ENCODE assay signal across 1 cellular context in genomic region chr22:24466831-24467249, GRCh38.
TF ChIP-seq lines count a peak whose summit lies in the region.

No MANE protein-coding gene starts in this region.

TF ChIP-seq in SK-N-SH, 30 proteins besides CTCF, POLR2A, EP300 and RAD21 (continued from another document):
- TF ChIP-seq ZBTB33 (IDR thresholded peaks at IDR 0.05; ENCODE audit: borderline replicate concordance, low read depth): no peak
- no peak for TF ChIP-seq CHD2 (IDR thresholded peaks at IDR 0.05; ENCODE audit: low read length, partially characterized antibody)
- no peak for TF ChIP-seq IRF3 (IDR thresholded peaks at IDR 0.05; ENCODE audit: low read depth, low read length)
- no peak for TF ChIP-seq GATA2 (CRISPR knock-in tag; IDR thresholded peaks at IDR 0.05)
- TF ChIP-seq SIN3A (IDR thresholded peaks at IDR 0.05; ENCODE audit: borderline replicate concordance, low read depth, low read length): no peak
- TF ChIP-seq REST (IDR thresholded peaks at IDR 0.05; ENCODE audit: low read depth, low read length): no peak
- TF ChIP-seq NRF1 (IDR thresholded peaks at IDR 0.05; ENCODE audit: low read depth, low read length): no peak
- TF ChIP-seq TAF1 (IDR thresholded peaks at IDR 0.05; ENCODE audit: borderline replicate concordance, low read depth, low read length): no peak
